ENCODE assay signal across 9 cellular contexts in the genomic region with DNA sequence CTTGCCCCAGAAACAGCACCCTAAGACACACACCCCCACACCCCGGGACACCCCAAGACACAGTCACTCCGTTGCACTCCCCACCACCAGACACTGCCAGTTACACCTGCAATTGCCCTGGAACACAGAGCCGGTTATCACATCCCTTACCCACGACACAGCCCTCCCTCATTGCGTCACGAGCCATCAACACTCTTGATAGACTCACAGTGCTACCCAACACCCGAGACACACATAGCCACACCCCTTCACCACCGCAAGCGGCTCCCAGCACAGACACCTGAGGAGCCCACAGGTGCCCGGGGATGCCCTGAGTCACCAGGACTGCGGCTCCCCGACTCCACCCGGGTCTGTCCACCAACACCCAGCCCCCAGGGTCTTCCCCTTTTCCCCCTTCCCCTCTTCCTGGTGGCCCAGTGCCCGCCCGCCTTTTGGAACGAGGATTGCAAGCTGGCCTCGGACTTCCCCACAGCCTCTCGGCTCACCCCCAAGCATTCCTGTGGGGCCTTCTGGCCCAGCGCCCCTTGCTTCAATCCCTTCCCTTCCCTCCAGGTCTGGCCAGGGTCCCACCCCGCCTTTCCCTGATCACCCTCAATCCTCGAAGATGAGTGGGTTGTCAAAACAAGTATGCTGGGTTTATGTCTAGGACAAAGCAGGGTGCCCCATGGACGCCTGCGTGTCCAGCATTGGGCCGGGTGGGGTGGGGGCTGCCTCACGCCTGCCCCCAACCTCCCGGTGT. TPM values are rescaled to one million over a fixed set of nuclear protein-coding genes. Genes with fewer than 3 reads are reported as not detected.
A peak's percentile ranks its signal among the peaks of the same experiment; 100 is the strongest.
DNase-seq lines count a peak whose midpoint lies in the region; ATAC-seq, FAIRE-seq and TF ChIP-seq lines count a peak whose summit lies in the region.
"Had no signal": no experiment of that assay in that cellular context is flagged by ENCODE, and none has a peak within 500 bp of the region (broad histone marks: within the 10 kb centered on the region; RNA-seq: fewer than 3 reads in every experiment).

No MANE protein-coding gene starts in this region.

- H3K9me3 ChIP-seq in OCI-LY3 (ENCODE audit: insufficient read depth, low read length) (no peaks in the 10 kb centered on the region), gastrocnemius medialis (no peaks in the 10 kb centered on the region)

- H3K27ac ChIP-seq in OCI-LY3 (ENCODE audit: low read length): no peak overlapping the region
- no peak overlapping the region for H3K27ac ChIP-seq in gastrocnemius medialis

- no peaks in the 10 kb centered on the region for H3K79me2 ChIP-seq in OCI-LY3 (ENCODE audit: low read length)

- H3K4me3 ChIP-seq in OCI-LY3 (ENCODE audit: low read length) (peak overlapping the region; percentile 42), gastrocnemius medialis (no peak overlapping the region)

- H3K27me3 ChIP-seq in OCI-LY3 (ENCODE audit: low read depth, low read length) (no peaks in the 10 kb centered on the region), gastrocnemius medialis (peaks cover 27 to 39% (median 33%) of the 10 kb centered on the region in 3 donors)

- no peaks in the 10 kb centered on the region for H4K20me1 ChIP-seq in OCI-LY3 (ENCODE audit: insufficient read depth, low read length)

- no peak overlapping the region for H3K9ac ChIP-seq in OCI-LY3 (ENCODE audit: low read length)

- H2AFZ ChIP-seq in OCI-LY3 (ENCODE audit: low read depth, low read length): no peak overlapping the region

- DNase-seq in activated effector memory CD4-positive, alpha-beta T cell treated with Interleukin-2 at 50 U/mL for 16 hours: peak; percentile 16
- no peak for DNase-seq in activated effector memory CD4-positive, alpha-beta T cell treated with anti-CD3 and anti-CD28 coated beads, Interleukin-2, amount 50 U/mL, for 16 hours
- DNase-seq in endothelial cell (ENCODE audit: low spot score) (no peak), renal cortical epithelial cell (ENCODE audit: low read depth) (peak; percentile 45), urothelium cell line (ENCODE audit: low spot score) (no peak), hippocampal formation (lab: John Stamatoyannopoulos, UW) (no peak), gastrocnemius medialis (no peak)

- ATAC-seq in gastrocnemius medialis: no peak

- TF ChIP-seq CTCF in OCI-LY3 (IDR thresholded peaks at IDR 0.05; ENCODE audit: low read depth, low read length): no peak
- no peak for TF ChIP-seq CTCF in endothelial cell (IDR thresholded peaks at IDR 0.05; ENCODE audit: unreplicated experiment)
- TF ChIP-seq CTCF in gastrocnemius medialis (IDR thresholded peaks at IDR 0.05 in 4 of 5, conservative IDR thresholded peaks at IDR 0.05 in 1 of 5): no peak

- H3K36me3 ChIP-seq in OCI-LY3 (replicated peaks; ENCODE audit: low read depth, low read length) (peaks cover 7% of the 10 kb centered on the region), gastrocnemius medialis (peaks cover 0 to 29% of the 10 kb centered on the region in 2 donors)

- peak overlapping the region; percentile 49 for H3K4me2 ChIP-seq in OCI-LY3 (ENCODE audit: low read length)

- TF ChIP-seq POLR2A in gastrocnemius medialis (IDR thresholded peaks at IDR 0.05): no peak

- in situ Hi-C loops in gastrocnemius medialis (cut with MboI; ENCODE audit: low sequenced_read_pairs in 4 of 4): no loop called here

- H3K27ac Mint-ChIP-seq in endothelial cell (ENCODE audit: unreplicated experiment): peak overlapping the region; percentile 36

- peak overlapping the region; percentile 33 for H3K4me3 Mint-ChIP-seq in endothelial cell (ENCODE audit: unreplicated experiment)

- intact Hi-C loops in gastrocnemius medialis (cut with DNase I; ENCODE audit: low total_unique reads): no loop called here

- peaks cover 21% of the 10 kb centered on the region for H3K36me3 Mint-ChIP-seq in endothelial cell (ENCODE audit: low read depth, unreplicated experiment)

- no peak for FAIRE-seq in urothelium cell line (lab: Jason Lieb, UNC)
- FAIRE-seq: TTC549 had no signal

- peaks cover 31% of the 10 kb centered on the region for H3K27me3 Mint-ChIP-seq in endothelial cell (ENCODE audit: unreplicated experiment)

- no peaks in the 10 kb centered on the region for H3K9me3 Mint-ChIP-seq in endothelial cell (ENCODE audit: unreplicated experiment)

- H3K4me1 Mint-ChIP-seq in endothelial cell (ENCODE audit: unreplicated experiment): peaks cover 13% of the 10 kb centered on the region

- H3K4me1 ChIP-seq in OCI-LY3 (ENCODE audit: low read length): peaks cover 26% of the 10 kb centered on the region
- peaks cover 5 to 15% of the 10 kb centered on the region in 2 donors for H3K4me1 ChIP-seq in gastrocnemius medialis

RNA-seq across cellular contexts. Expression of a gene that starts 1.7 kb away (rescaled TPM):
- 0.31 TPM for total RNA-seq in endothelial cell (ENCODE audit: unreplicated experiment)
- 0.85 and 5.0 TPM in 2 replicates for total RNA-seq in renal cortical epithelial cell
- total RNA-seq in gastrocnemius medialis: under 1 TPM in 1 of 4 donors, not detected in 3; 0.29 TPM

RNA-seq across cellular contexts. Expression of a gene that starts 19.1 kb away (rescaled TPM):
- 106 TPM for total RNA-seq in endothelial cell (ENCODE audit: unreplicated experiment)
- total RNA-seq in renal cortical epithelial cell: 180 and 401 TPM in 2 replicates
- 10 to 100 TPM; 18.4 to 70.3 (median 54.7) TPM for total RNA-seq in gastrocnemius medialis

RNA-seq across cellular contexts. Expression of a gene that starts 41.4 kb away (rescaled TPM):
- total RNA-seq in endothelial cell (ENCODE audit: unreplicated experiment): 45.7 TPM
- total RNA-seq in renal cortical epithelial cell: 55.3 and 58.9 TPM in 2 replicates
- total RNA-seq in gastrocnemius medialis: 10 to 100 TPM; 12.3 to 27.3 (median 16.6) TPM

RNA-seq across cellular contexts. Expression of a gene that starts 43.7 kb away (rescaled TPM):
- 207 TPM for total RNA-seq in endothelial cell (ENCODE audit: unreplicated experiment)
- total RNA-seq in renal cortical epithelial cell: 99.1 and 126 TPM in 2 replicates
- 100 to 1,000 TPM in 1 of 4 donors, 10 to 100 TPM in 3; 52.1 to 130 (median 81.3) TPM for total RNA-seq in gastrocnemius medialis

RNA-seq across cellular contexts. Expression of a gene that starts 52.6 kb away (rescaled TPM):
- total RNA-seq in endothelial cell (ENCODE audit: unreplicated experiment) (116 TPM), renal cortical epithelial cell (33.4 and 35.6 TPM in 2 replicates), gastrocnemius medialis (100 to 1,000 TPM in 2 of 4 donors, 10 to 100 TPM in 2; 56.2 to 155 (median 113) TPM)

Comparison
In these comparisons a context has a peak if more than half of its experiments do, and no peak if none do; other contexts are left out.
1. DNase-seq: peak in activated effector memory CD4-positive, alpha-beta T cell treated with Interleukin-2 at 50 U/mL for 16 hours (single experiment) and renal cortical epithelial cell (single experiment); none in activated effector memory CD4-positive, alpha-beta T cell treated with anti-CD3 and anti-CD28 coated beads, Interleukin-2, amount 50 U/mL, for 16 hours (single experiment), endothelial cell (single experiment), urothelium cell line (single experiment), hippocampal formation (0 of 2) and gastrocnemius medialis (0 of 2).